In genomic region chr7:155208681-155209477, GRCh38 we compare ENCODE assay signal across 11 cellular contexts.
DNase-seq lines count a peak whose midpoint lies in the region; ATAC-seq, FAIRE-seq and TF ChIP-seq lines count a peak whose summit lies in the region.
"Had no signal": no experiment of that assay in that cellular context is flagged by ENCODE, and none has a peak within 500 bp of the region (broad histone marks: within the 10 kb centered on the region; RNA-seq: fewer than 3 reads in every experiment).

No MANE protein-coding gene starts in this region.

- H3K4me1 Mint-ChIP-seq in GM23338: peaks cover 22% of the 10 kb centered on the region

- TF ChIP-seq POLR2A in A549 (IDR thresholded peaks at IDR 0.05; ENCODE audit: low read length): no peak

- peak; percentile 3 to 14; a peak in 3 of 6 replicates for ATAC-seq in A549
- ATAC-seq in GM23338: no peak

- H3K79me2 ChIP-seq in GM23338 (replicated peaks; ENCODE audit: insufficient read depth): no peaks in the 10 kb centered on the region

- POLR2A ChIA-PET in A549 (lab: Yijun Ruan, JAX): interaction anchor here (1.3 kb wide), 1 partner anchor 21 kb away, joined by 3 read pairs; no protein-coding TSS in a partner anchor

- no peak for TF ChIP-seq CTCF in A549 (IDR thresholded peaks at IDR 0.05)
- TF ChIP-seq CTCF in GM23338 (conservative IDR thresholded peaks at IDR 0.05; ENCODE audit: low read depth in 2 of 2): no peak
- TF ChIP-seq CTCF in brain microvascular endothelial cell (IDR thresholded peaks at IDR 0.05; ENCODE audit: low read depth, low read length, missing control alignments): no peak

- CTCF ChIA-PET in A549 (lab: Yijun Ruan, JAX): interaction anchor here (0.8 to 2.0 kb wide), 4 partner anchors 9 to 136 kb away, joined by 3 to 8 read pairs (median 4); no protein-coding TSS in a partner anchor

- WGBS in A549 (ENCODE audit: missing lambda C conversion rate): 46% methylated on average over 13 of the region's 15 CpGs

- H3K27me3 Mint-ChIP-seq in GM23338 (ENCODE audit: insufficient read depth, low read depth, poor library complexity): peaks cover 8% of the 10 kb centered on the region

- H3K27me3 ChIP-seq in GM23338 (ENCODE audit: insufficient read depth) (no peaks in the 10 kb centered on the region), brain microvascular endothelial cell (replicated peaks) (no peaks in the 10 kb centered on the region)
- H3K27me3 ChIP-seq: ascending aorta had no signal

- TF ChIP-seq EP300 in A549 (IDR thresholded peaks at IDR 0.05): no peak

- peaks cover 8% of the 10 kb centered on the region for H3K9me3 Mint-ChIP-seq in GM23338

- TF ChIP-seq RAD21 in A549 (conservative IDR thresholded peaks at IDR 0.05 in 1 of 2, IDR thresholded peaks at IDR 0.05 in 1 of 2): no peak

- H3K36me3 Mint-ChIP-seq in GM23338 (ENCODE audit: low read depth): peaks cover 2% of the 10 kb centered on the region; the same call in 1 of the 3 replicates

- H3K27ac Mint-ChIP-seq in GM23338: no peak overlapping the region

- H3K4me1 ChIP-seq in A549 (peaks cover 28% of the 10 kb centered on the region), GM23338 (ENCODE audit: insufficient read depth) (0 out of 2 replicates have a peak, but pooled peaks cover 4% of the 10 kb centered on the region)
- H3K4me1 ChIP-seq: ascending aorta had no signal

- H4K20me1 ChIP-seq in GM23338 (replicated peaks; ENCODE audit: insufficient read depth): no peaks in the 10 kb centered on the region

- no peak for FAIRE-seq in A549 (lab: Jason Lieb, UNC)

- no peaks in the 10 kb centered on the region for H3K9me2 ChIP-seq in GM23338 (ENCODE audit: insufficient read depth)

- H3F3A ChIP-seq in GM23338 (replicated peaks; ENCODE audit: low read depth): no peaks in the 10 kb centered on the region

- in situ Hi-C loops in brain microvascular endothelial cell (cut with HindIII; ENCODE audit: low pct_ligation_motif_present, low sequenced_read_pairs): no loop called here

- no peaks in the 10 kb centered on the region for H3K9me3 ChIP-seq in A549
- H3K9me3 ChIP-seq: ascending aorta had no signal

- DNase-seq in A549 (ENCODE audit: low read depth in 1 of 2, low spot score in 1 of 2) (peak; percentile 37 to 63), GM23338 (ENCODE audit: low spot score) (no peak), brain microvascular endothelial cell (no peak), mesenteric fat pad (ENCODE audit: low spot score) (peak; percentile 9), SW480 (ENCODE audit: low spot score) (no peak), GOT3 (lab: John Stamatoyannopoulos, UW) (no peak), kidney glomerular epithelial cell (lab: John Stamatoyannopoulos, UW) (no peak), NCI-H187 (lab: John Stamatoyannopoulos, UW) (no peak)
- DNase-seq: OCI-M1 had no signal

- peak overlapping the region; percentile 69; the same call in 1 of the 2 replicates for H2AFZ ChIP-seq in GM23338

- H3K4me3 Mint-ChIP-seq in GM23338: no peak overlapping the region
- H3K4me3 Mint-ChIP-seq: neural crest cell had no signal

- H3K27ac ChIP-seq in A549 (peak overlapping the region; percentile 44 to 81; a peak in 4 of 6 replicates), GM23338 (ENCODE audit: low read depth) (no peak overlapping the region), brain microvascular endothelial cell (peak overlapping the region; percentile 38)

- H3K4me2 ChIP-seq in A549 (peak overlapping the region; percentile 53), GM23338 (no peak overlapping the region)

- H3K36me3 ChIP-seq in GM23338 (ENCODE audit: insufficient read depth) (no peaks in the 10 kb centered on the region), brain microvascular endothelial cell (replicated peaks) (no peaks in the 10 kb centered on the region)
- H3K36me3 ChIP-seq: ascending aorta had no signal

- H3K4me3 ChIP-seq in A549 (no peak overlapping the region), GM23338 (no peak overlapping the region), brain microvascular endothelial cell (ENCODE audit: low read depth, low read length) (no peak overlapping the region)
- H3K4me3 ChIP-seq: ascending aorta had no signal

TF ChIP-seq in A549, 52 proteins besides CTCF, POLR2A, EP300 and RAD21 (continues in another document):
- TF ChIP-seq, protein P1, sequence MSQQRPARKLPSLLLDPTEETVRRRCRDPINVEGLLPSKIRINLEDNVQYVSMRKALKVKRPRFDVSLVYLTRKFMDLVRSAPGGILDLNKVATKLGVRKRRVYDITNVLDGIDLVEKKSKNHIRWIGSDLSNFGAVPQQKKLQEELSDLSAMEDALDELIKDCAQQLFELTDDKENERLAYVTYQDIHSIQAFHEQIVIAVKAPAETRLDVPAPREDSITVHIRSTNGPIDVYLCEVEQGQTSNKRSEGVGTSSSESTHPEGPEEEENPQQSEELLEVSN (IDR thresholded peaks at IDR 0.05; ENCODE audit: borderline replicate concordance, low read depth): no peak
- TF ChIP-seq, protein P2, sequence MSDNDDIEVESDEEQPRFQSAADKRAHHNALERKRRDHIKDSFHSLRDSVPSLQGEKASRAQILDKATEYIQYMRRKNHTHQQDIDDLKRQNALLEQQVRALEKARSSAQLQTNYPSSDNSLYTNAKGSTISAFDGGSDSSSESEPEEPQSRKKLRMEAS (IDR thresholded peaks at IDR 0.05): peak; percentile 30
- TF ChIP-seq RFX5 (IDR thresholded peaks at IDR 0.05): no peak
- TF ChIP-seq KDM1A (IDR thresholded peaks at IDR 0.05; ENCODE audit: low read depth): no peak
- TF ChIP-seq CHD4 (IDR thresholded peaks at IDR 0.05; ENCODE audit: borderline replicate concordance): no peak
- no peak for TF ChIP-seq REST (IDR thresholded peaks at IDR 0.05)
- TF ChIP-seq TP53 (CRISPR knock-in tag; IDR thresholded peaks at IDR 0.05): no peak

TF ChIP-seq in GM23338, 12 proteins besides CTCF, POLR2A, EP300 and RAD21 (continues in another document):
- TF ChIP-seq ZNF331 (CRISPR knock-in tag; IDR thresholded peaks at IDR 0.05; ENCODE audit: low read depth): no peak
- TF ChIP-seq POLR2AphosphoS5 (IDR thresholded peaks at IDR 0.05; ENCODE audit: low read depth): no peak
- no peak for TF ChIP-seq STAT1 (IDR thresholded peaks at IDR 0.05; ENCODE audit: unreplicated experiment)
- TF ChIP-seq ZNF462 (CRISPR knock-in tag; IDR thresholded peaks at IDR 0.05): no peak
- TF ChIP-seq CREB1 (CRISPR knock-in tag; IDR thresholded peaks at IDR 0.05; ENCODE audit: low read depth): no peak

Comparison
In these comparisons a context has a peak if more than half of its experiments do, and no peak if none do; other contexts are left out.
1. DNase-seq: peak in A549 (2 of 2) and mesenteric fat pad (single experiment); none in GM23338 (single experiment), brain microvascular endothelial cell (single experiment), SW480 (single experiment), GOT3 (single experiment), kidney glomerular epithelial cell (single experiment) and NCI-H187 (0 of 2).